10 cellular contexts compared by ENCODE assay signal in genomic region chr9:73116030-73116429, GRCh38. TPM values are rescaled to one million over a fixed set of nuclear protein-coding genes. Genes with fewer than 3 reads are reported as not detected.
DNase-seq lines count a peak whose midpoint lies in the region; ATAC-seq and TF ChIP-seq lines count a peak whose summit lies in the region.
"Had no signal": no experiment of that assay in that cellular context is flagged by ENCODE, and none has a peak within 500 bp of the region (broad histone marks: within the 10 kb centered on the region; RNA-seq: fewer than 3 reads in every experiment).

No MANE protein-coding gene starts in this region.

- H3K27me3 ChIP-seq in esophagus squamous epithelium: no peaks in the 10 kb centered on the region
- H3K27me3 ChIP-seq: suprapubic skin had no signal

- no peaks in the 10 kb centered on the region for H3K36me3 ChIP-seq in esophagus squamous epithelium
- H3K36me3 ChIP-seq: suprapubic skin had no signal

- in situ Hi-C loops in GM13976 (cut with MboI; ENCODE audit: low sequenced_read_pairs, unreplicated experiment): no loop called here

- TF ChIP-seq POLR2A in esophagus squamous epithelium (IDR thresholded peaks at IDR 0.05): no peak

- no peak for TF ChIP-seq CTCF in esophagus squamous epithelium (IDR thresholded peaks at IDR 0.05)
- TF ChIP-seq CTCF in GM13976 (IDR thresholded peaks at IDR 0.05; ENCODE audit: borderline replicate concordance, control extremely low read depth, extremely low read depth, insufficient read depth, missing control alignments): no peak

- H3K9me3 ChIP-seq in esophagus squamous epithelium: no peaks in the 10 kb centered on the region
- H3K9me3 ChIP-seq: suprapubic skin had no signal

- DNase-seq in stimulated activated CD4-positive, alpha-beta T cell treated with anti-CD3 and anti-CD28 coated beads, Interleukin-4, amount 100 ng/mL, for 24 hours: peak; percentile 22
- no peak for DNase-seq in stimulated activated CD4-positive, alpha-beta T cell treated with anti-CD3 and anti-CD28 coated beads, Interleukin-4, amount 100 ng/mL, for 4 hours
- peak; percentile 5 for DNase-seq in MV-4-11 (lab: John Stamatoyannopoulos, UW)
- DNase-seq in esophagus squamous epithelium (lab: John Stamatoyannopoulos, UW): no peak
- no peak for DNase-seq in GM13976 (ENCODE audit: low spot score)
- DNase-seq in AML-193 (lab: John Stamatoyannopoulos, UW): no peak
- DNase-seq: retina had no signal

- H3K27ac ChIP-seq in esophagus squamous epithelium: peak overlapping the region; percentile 56 to 89 (median 80)
- H3K27ac ChIP-seq: suprapubic skin had no signal

- intact Hi-C loops in esophagus squamous epithelium (cut with DNase I): no loop called here

- no peak overlapping the region for H3K4me3 ChIP-seq in esophagus squamous epithelium
- H3K4me3 ChIP-seq: suprapubic skin had no signal

- peaks cover 9 to 91% (median 10%) of the 10 kb centered on the region in 3 donors for H3K4me1 ChIP-seq in esophagus squamous epithelium

- ATAC-seq in HG02970 (IDR thresholded peaks at IDR 0.05; ENCODE audit: low FRiP score, unreplicated experiment): no peak
- ATAC-seq in GM19455 (IDR thresholded peaks at IDR 0.05; ENCODE audit: unreplicated experiment): no peak

- WGBS in esophagus squamous epithelium, 2 donors: 18 to 21% methylated on average over 1 of the region's 1 CpG

RNA-seq across cellular contexts. Expression of gene ANXA1, which starts 35.6 kb away (rescaled TPM):
- total RNA-seq in esophagus squamous epithelium: 1,000 to 10,000 TPM; 5,313 to 9,451 (median 7,147) TPM

Comparison
In these comparisons a context has a peak if more than half of its experiments do, and no peak if none do; other contexts are left out.
1. DNase-seq: peak in stimulated activated CD4-positive, alpha-beta T cell treated with anti-CD3 and anti-CD28 coated beads, Interleukin-4, amount 100 ng/mL, for 24 hours (single experiment) and MV-4-11 (single experiment); none in stimulated activated CD4-positive, alpha-beta T cell treated with anti-CD3 and anti-CD28 coated beads, Interleukin-4, amount 100 ng/mL, for 4 hours (0 of 2), esophagus squamous epithelium (single experiment), GM13976 (single experiment) and AML-193 (0 of 2).